15 cellular contexts compared by ENCODE assay signal in the genomic region with DNA sequence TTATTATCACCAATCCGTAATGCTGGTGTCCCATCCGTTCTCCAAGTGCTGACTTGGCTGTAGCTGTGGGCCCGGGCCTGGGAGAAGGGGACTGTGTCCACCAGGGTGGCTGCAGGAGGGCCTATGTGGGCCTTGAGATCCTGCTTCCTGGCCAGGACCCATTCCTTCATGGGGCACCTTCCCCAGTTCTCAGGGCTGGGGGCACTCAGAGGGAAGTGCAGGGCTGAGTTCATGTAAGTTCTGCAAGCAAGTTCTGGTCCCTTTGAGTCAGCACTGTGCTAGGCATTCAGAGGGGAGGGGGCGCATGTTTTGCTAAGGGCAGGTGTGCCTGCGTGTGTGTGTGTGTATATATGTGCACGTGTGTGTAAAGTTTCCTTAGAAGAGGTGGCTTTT.
DNase-seq lines count a peak whose midpoint lies in the region; ATAC-seq, FAIRE-seq and TF ChIP-seq lines count a peak whose summit lies in the region.
"Had no signal": no experiment of that assay in that cellular context is flagged by ENCODE, and none has a peak within 500 bp of the region (broad histone marks: within the 10 kb centered on the region; RNA-seq: fewer than 3 reads in every experiment).

No MANE protein-coding gene starts in this region.

- no peak for TF ChIP-seq RAD21 in H1 (IDR thresholded peaks at IDR 0.05 in 1 of 2, conservative IDR thresholded peaks at IDR 0.05 in 1 of 2; ENCODE audit: low read depth in 2 of 2, low read length in 2 of 2)

- H3K27ac ChIP-seq in right cardiac atrium (ENCODE audit: low read length): no peak overlapping the region
- no peak overlapping the region for H3K27ac ChIP-seq in heart right ventricle
- H3K27ac ChIP-seq in H1 (ENCODE audit: low read depth, low read length): no peak overlapping the region

- no peak overlapping the region for H2BK12ac ChIP-seq in H1 (ENCODE audit: low read depth, low read length)

- DNase-seq in right cardiac atrium (peak in 2 of 3 donors; percentile 4 to 45), heart right ventricle (no peak), H1 (ENCODE audit: low read depth in 1 of 2, low spot score in 2 of 2) (no peak), sciatic nerve (ENCODE audit: low spot score) (peak; percentile 48), urothelium cell line (ENCODE audit: low spot score) (no peak), NCI-H1417 (lab: John Stamatoyannopoulos, UW) (no peak), NCI-H1105 treated with DMSO at 0.1 percent for 48 hours (lab: John Stamatoyannopoulos, UW) (no peak)
- DNase-seq: Calu3; CD4-positive, alpha-beta T cell; DMS 273 treated with DMSO at 0.1 percent for 48 hours; H9 had no signal

- no peak overlapping the region for H3K23ac ChIP-seq in H1 (ENCODE audit: insufficient read length)

- H4K91ac ChIP-seq in H1 (replicated peaks; ENCODE audit: insufficient read length, low read length): no peak overlapping the region

- POLR2A ChIA-PET in H1 (lab: Charles Lee; ENCODE audit: partially characterized antibody): interaction anchor here (1.7 kb wide), 1 partner anchor 245 kb away, joined by 6 read pairs; no protein-coding TSS in a partner anchor

- FAIRE-seq in H1 (lab: Jason Lieb, UNC) (no peak), urothelium cell line (lab: Jason Lieb, UNC) (peak; percentile 40)
- FAIRE-seq: A204.1, GM18507 had no signal

- H3K56ac ChIP-seq in H1 (replicated peaks; ENCODE audit: insufficient read length, low read depth, low read length): no peak overlapping the region

- H3K79me2 ChIP-seq in H1 (ENCODE audit: control insufficient read depth in 1 of 2, insufficient read depth in 2 of 2, low read length in 2 of 2): peaks cover 0 to 48% of the 10 kb centered on the region in 2 experiments; a peak in 2 of 4 replicates

- no peak overlapping the region for H3K14ac ChIP-seq in H1 (ENCODE audit: insufficient read length)

- H3K9ac ChIP-seq in H1 (replicated peaks in 1 of 4; ENCODE audit: extremely low read depth in 1 of 4, low read depth in 3 of 4, low read length in 3 of 4): no peak overlapping the region

- H4K20me1 ChIP-seq in H1 (replicated peaks in 1 of 2; ENCODE audit: control insufficient read depth in 1 of 2, insufficient read depth in 2 of 2, low read length in 2 of 2): peaks cover 20 to 34% of the 10 kb centered on the region in 2 experiments

- no peak overlapping the region for H2BK15ac ChIP-seq in H1 (ENCODE audit: low read length)

- no peak overlapping the region for H3K4me2 ChIP-seq in H1 (ENCODE audit: insufficient read depth in 1 of 2, low read depth in 2 of 2, low read length in 2 of 2)
- H3K4me2 ChIP-seq: GM23338 had no signal

- no peak for ATAC-seq in right cardiac atrium
- no peak for ATAC-seq in heart right ventricle
- no peak for ATAC-seq in sciatic nerve
- ATAC-seq in HG03354 (IDR thresholded peaks at IDR 0.05; ENCODE audit: poor library complexity, severe bottlenecking, unreplicated experiment): no peak
- ATAC-seq: GM23338 had no signal

- no peaks in the 10 kb centered on the region for H3K23me2 ChIP-seq in H1 (ENCODE audit: low read depth, low read length)

- H3K4me1 ChIP-seq in right cardiac atrium (ENCODE audit: control insufficient read depth, insufficient read depth, low read length): peaks cover 5% of the 10 kb centered on the region
- peaks cover 0 to 28% (median 10%) of the 10 kb centered on the region in 9 donors for H3K4me1 ChIP-seq in heart right ventricle
- peaks cover 0 to 27% (median 15%) of the 10 kb centered on the region in 4 experiments; a peak in 6 of 7 replicates for H3K4me1 ChIP-seq in H1 (replicated peaks in 1 of 4; ENCODE audit: control insufficient read depth in 3 of 4, insufficient read depth in 4 of 4, low read length in 3 of 4)

- CTCF ChIA-PET in H1 (lab: Charles Lee; ENCODE audit: partially characterized antibody): interaction anchor here (1.8 to 4.8 kb wide), 2 partner anchors 27 to 52 kb away, joined by 4 to 32 read pairs; no protein-coding TSS in a partner anchor

- intact Hi-C loops in right cardiac atrium (cut with DNase I) (no loop called here), heart right ventricle (cut with DNase I) (loop anchor here in 1 of 10 donors (5.0 kb wide), 1 partner anchor 83 kb away; no protein-coding TSS in a partner anchor), sciatic nerve (cut with DNase I) (no loop called here)

- no peak overlapping the region for H3K4ac ChIP-seq in H1 (replicated peaks; ENCODE audit: insufficient read length, low read depth, low read length)

- no peak overlapping the region for H4K5ac ChIP-seq in H1 (ENCODE audit: insufficient read length, low read depth, low read length)

- H4K8ac ChIP-seq in H1 (ENCODE audit: extremely low read depth, insufficient read depth, low read length): peak overlapping the region; percentile 46; the same call in 1 of the 2 replicates

- H3K36me3 ChIP-seq in heart right ventricle (no peaks in the 10 kb centered on the region), H1 (ENCODE audit: control insufficient read depth in 2 of 4, insufficient read depth in 4 of 4, low read length in 3 of 4) (no peaks in the 10 kb centered on the region; a peak in 1 of 8 replicates)

- no peaks in the 10 kb centered on the region for H3K9me3 ChIP-seq in right cardiac atrium (ENCODE audit: control insufficient read depth, low read length)
- no peaks in the 10 kb centered on the region for H3K9me3 ChIP-seq in heart right ventricle
- H3K9me3 ChIP-seq in H1 (ENCODE audit: insufficient read depth in 2 of 2, low read depth in 1 of 2, low read length in 1 of 2): no peaks in the 10 kb centered on the region

- H3K27me3 ChIP-seq in right cardiac atrium (ENCODE audit: control insufficient read depth, insufficient read depth) (no peaks in the 10 kb centered on the region), heart right ventricle (no peaks in the 10 kb centered on the region), H1 (replicated peaks in 1 of 4; ENCODE audit: control insufficient read depth in 3 of 4, extremely low read depth in 1 of 4, insufficient read depth in 3 of 4, low read length in 3 of 4) (no peaks in the 10 kb centered on the region)

- no peak for TF ChIP-seq EP300 in H1 (IDR thresholded peaks at IDR 0.05; ENCODE audit: borderline replicate concordance in 1 of 2, low read depth in 2 of 2, low read length in 2 of 2)

- no peak overlapping the region; the same call in 1 of the 2 replicates for H2BK5ac ChIP-seq in H1 (ENCODE audit: low read depth, low read length)

- TF ChIP-seq CTCF in heart right ventricle (IDR thresholded peaks at IDR 0.05) (no peak), H1 (IDR thresholded peaks at IDR 0.05; ENCODE audit: control extremely low read depth in 1 of 3, insufficient read depth in 1 of 3, low read depth in 1 of 3, low read length in 3 of 3) (no peak)

- 76% methylated on average over 6 of the region's 6 CpGs for WGBS in right cardiac atrium
- 75 to 76% methylated on average over 6 of the region's 6 CpGs for WGBS in heart right ventricle, 2 donors
- WGBS in H1 (ENCODE audit: extremely low coverage in 1 of 2, insufficient coverage in 1 of 2, insufficient read length in 1 of 2, insufficient replicate concordance in 2 of 2, low coverage in 1 of 2, low lambda C conversion rate in 2 of 2, missing lambda C conversion rate in 1 of 2), 2 experiments: 91% methylated on average over 6 of the region's 6 CpGs; no CpG with 5 or more reads in 1 of the 2 experiments

- H3K79me1 ChIP-seq in H1 (ENCODE audit: low read depth, low read length): peaks cover 32% of the 10 kb centered on the region

- H3K4me3 ChIP-seq in right cardiac atrium (ENCODE audit: low read length) (no peak overlapping the region), heart right ventricle (no peak overlapping the region), H1 (ENCODE audit: extremely low read depth in 1 of 4, insufficient read depth in 2 of 4, low read depth in 3 of 4, low read length in 4 of 4) (no peak overlapping the region)
- H3K4me3 ChIP-seq: GM23338 had no signal

- H3K18ac ChIP-seq in H1 (ENCODE audit: extremely low read depth, low read length): no peak overlapping the region

- H2AK5ac ChIP-seq in H1 (ENCODE audit: low read depth, low read length): no peak overlapping the region

- TF ChIP-seq POLR2A in H1 (IDR thresholded peaks at IDR 0.05; ENCODE audit: control extremely low read depth in 1 of 2, low read depth in 2 of 2, low read length in 2 of 2): no peak

- H2AFZ ChIP-seq in H1 (ENCODE audit: low read length): no peak overlapping the region
- H2AFZ ChIP-seq: GM23338 had no signal

- no peak overlapping the region for H2BK120ac ChIP-seq in H1 (replicated peaks; ENCODE audit: low read depth, low read length)

- no peak overlapping the region for H2BK20ac ChIP-seq in H1 (ENCODE audit: low read length)

TF ChIP-seq in H1, 55 proteins besides CTCF, POLR2A, EP300 and RAD21 (continues in another document):
- TF ChIP-seq SP2 (IDR thresholded peaks at IDR 0.05; ENCODE audit: low read length) (no peak), CTBP2 (IDR thresholded peaks at IDR 0.05; ENCODE audit: borderline replicate concordance, insufficient read depth, insufficient read length, low read length) (no peak), BRCA1 (IDR thresholded peaks at IDR 0.05; ENCODE audit: low read depth, low read length) (no peak), EZH2 (IDR thresholded peaks at IDR 0.05; ENCODE audit: low read depth, low read length, severe bottlenecking) (no peak), POLR2AphosphoS5 (IDR thresholded peaks at IDR 0.05; ENCODE audit: low read depth, low read length) (no peak), CBX5 (IDR thresholded peaks at IDR 0.05; ENCODE audit: low read depth, low read length) (no peak), FOSL1 (IDR thresholded peaks at IDR 0.05; ENCODE audit: insufficient read depth, low read depth, low read length) (no peak), KDM1A (IDR thresholded peaks at IDR 0.05; ENCODE audit: borderline replicate concordance, low read length) (no peak), YY1 (IDR thresholded peaks at IDR 0.05; ENCODE audit: low read depth, low read length) (no peak), SP1 (IDR thresholded peaks at IDR 0.05; ENCODE audit: low read depth, low read length) (no peak), SUZ12 (IDR thresholded peaks at IDR 0.05; ENCODE audit: low read length) (no peak), SAP30 (IDR thresholded peaks at IDR 0.05; ENCODE audit: insufficient read depth, insufficient replicate concordance, low read length) (no peak)
- TF ChIP-seq, protein P1, sequence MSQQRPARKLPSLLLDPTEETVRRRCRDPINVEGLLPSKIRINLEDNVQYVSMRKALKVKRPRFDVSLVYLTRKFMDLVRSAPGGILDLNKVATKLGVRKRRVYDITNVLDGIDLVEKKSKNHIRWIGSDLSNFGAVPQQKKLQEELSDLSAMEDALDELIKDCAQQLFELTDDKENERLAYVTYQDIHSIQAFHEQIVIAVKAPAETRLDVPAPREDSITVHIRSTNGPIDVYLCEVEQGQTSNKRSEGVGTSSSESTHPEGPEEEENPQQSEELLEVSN (IDR thresholded peaks at IDR 0.05): no peak
- TF ChIP-seq, protein P2, sequence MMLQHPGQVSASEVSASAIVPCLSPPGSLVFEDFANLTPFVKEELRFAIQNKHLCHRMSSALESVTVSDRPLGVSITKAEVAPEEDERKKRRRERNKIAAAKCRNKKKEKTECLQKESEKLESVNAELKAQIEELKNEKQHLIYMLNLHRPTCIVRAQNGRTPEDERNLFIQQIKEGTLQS (IDR thresholded peaks at IDR 0.05; ENCODE audit: insufficient read depth, low read depth, low read length): no peak

Comparison
In these comparisons a context has a peak if more than half of its experiments do, and no peak if none do; other contexts are left out.
1. DNase-seq: peak in right cardiac atrium (2 of 3) and sciatic nerve (single experiment); none in heart right ventricle (0 of 2), H1 (0 of 2), urothelium cell line (single experiment), NCI-H1417 (0 of 3) and NCI-H1105 treated with DMSO at 0.1 percent for 48 hours (single experiment).